In the genomic region with DNA sequence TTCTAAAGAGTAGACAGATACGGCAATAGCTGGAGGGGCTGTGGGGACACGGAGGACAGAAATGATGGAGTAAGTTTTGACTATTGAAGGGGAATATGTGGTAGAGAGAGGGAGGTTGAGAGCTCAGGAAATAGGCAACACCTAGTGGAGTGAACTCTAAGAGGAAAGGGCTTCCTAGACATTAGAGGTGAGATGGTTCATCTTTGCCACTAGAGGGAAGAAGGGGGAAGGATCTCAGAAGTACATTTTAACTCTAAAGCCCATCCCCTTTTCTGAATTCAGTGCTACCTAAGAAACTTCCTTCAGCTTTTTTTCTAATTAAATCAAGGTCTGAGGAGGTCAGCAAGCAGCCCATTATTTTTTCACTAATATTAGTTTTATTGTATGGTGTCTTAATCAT, we compare ENCODE assay signal across 9 cellular contexts.
DNase-seq lines count a peak whose midpoint lies in the region; ATAC-seq and TF ChIP-seq lines count a peak whose summit lies in the region.
"Had no signal": no experiment of that assay in that cellular context is flagged by ENCODE, and none has a peak within 500 bp of the region (broad histone marks: within the 10 kb centered on the region; RNA-seq: fewer than 3 reads in every experiment).

No MANE protein-coding gene starts in this region.

- H3K4me3 ChIP-seq in epithelial cell of proximal tubule (ENCODE audit: low read depth, low read length), result no peak overlapping the region
- H3K4me3 ChIP-seq: esophagus muscularis mucosa had no signal

- TF ChIP-seq CTCF in epithelial cell of proximal tubule (conservative IDR thresholded peaks at IDR 0.05; ENCODE audit: low read depth, low read length), result peak; percentile 62

- DNase-seq in DMS153 treated with DMSO at 0.1 percent for 48 hours (lab: John Stamatoyannopoulos, UW; ENCODE audit: unreplicated experiment) (peak; percentile 42), NCI-H446 treated with DMSO at 0.1 percent for 48 hours (lab: John Stamatoyannopoulos, UW) (peak; percentile 48), epithelial cell of proximal tubule (ENCODE audit: low read depth) (no peak), hepatic stellate cell (ENCODE audit: low spot score) (no peak), inferior parietal cortex (ENCODE audit: extremely low spot score) (no peak), anterior cingulate cortex (lab: John Stamatoyannopoulos, UW) (no peak)

- ATAC-seq in GM21529 (IDR thresholded peaks at IDR 0.05; ENCODE audit: unreplicated experiment) (peak; percentile 61), HG03108 (IDR thresholded peaks at IDR 0.05; ENCODE audit: unreplicated experiment) (no peak)

Comparison
In these comparisons a context has a peak if more than half of its experiments do, and no peak if none do; other contexts are left out.
1. DNase-seq: peak in DMS153 treated with DMSO at 0.1 percent for 48 hours (single experiment) and NCI-H446 treated with DMSO at 0.1 percent for 48 hours (single experiment); none in epithelial cell of proximal tubule (single experiment), hepatic stellate cell (single experiment), inferior parietal cortex (single experiment) and anterior cingulate cortex (0 of 58).